In the genomic region with DNA sequence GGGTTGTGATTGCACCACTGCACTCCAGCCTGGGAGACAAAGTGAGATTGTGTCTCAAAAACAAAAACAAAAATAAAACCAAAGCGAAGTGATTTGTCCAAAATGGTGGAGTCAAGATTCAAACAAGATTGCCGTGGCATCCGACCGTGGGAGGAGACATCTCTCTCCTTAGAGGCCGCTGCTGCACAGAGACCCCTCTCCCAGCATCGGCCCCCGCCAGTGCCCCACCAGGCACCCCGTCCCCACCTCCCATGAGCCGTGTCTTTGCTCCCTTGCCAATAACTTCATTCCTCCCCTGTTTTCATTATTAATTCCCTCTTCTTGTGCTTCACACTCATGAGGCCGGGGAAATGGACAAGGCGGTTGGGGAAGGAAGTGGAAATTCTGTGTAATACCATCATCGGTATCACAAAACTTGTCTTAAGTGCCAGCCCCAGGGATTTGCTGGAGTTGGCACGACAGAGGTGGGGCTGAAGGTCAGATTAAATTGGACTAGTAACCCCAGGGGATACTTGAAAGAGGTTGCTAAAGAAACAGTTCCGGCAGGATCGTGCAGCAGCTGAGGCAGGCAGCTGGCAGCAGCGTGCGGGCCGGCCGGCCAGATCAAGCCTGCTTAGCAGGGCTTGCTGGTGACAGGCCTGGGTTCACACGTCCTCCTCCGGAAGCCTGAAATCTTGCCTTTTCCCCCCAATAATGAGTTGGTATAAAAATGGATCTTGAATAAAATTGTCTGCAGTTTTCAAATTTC, we compare ENCODE assay signal across 18 cellular contexts.
DNase-seq lines count a peak whose midpoint lies in the region; ATAC-seq and TF ChIP-seq lines count a peak whose summit lies in the region.
"Had no signal": no experiment of that assay in that cellular context is flagged by ENCODE, and none has a peak within 500 bp of the region (broad histone marks: within the 10 kb centered on the region; RNA-seq: fewer than 3 reads in every experiment).

No MANE protein-coding gene starts in this region.

- no peak overlapping the region for H3K27ac ChIP-seq in SJCRH30
- H3K27ac ChIP-seq: esophagus muscularis mucosa, skin epidermis had no signal

- TF ChIP-seq POLR2A in erythroblast (IDR thresholded peaks at IDR 0.05; ENCODE audit: low read length): no peak

- intact Hi-C loops in Right ventricle myocardium superior (cut with DNase I) (no loop called here), cardiac septum (cut with DNase I) (no loop called here)

- H3K4me1 ChIP-seq in SJCRH30: peaks cover 11% of the 10 kb centered on the region

- ATAC-seq in Right ventricle myocardium superior (ENCODE audit: poor library complexity) (peak; percentile 60), left lobe of liver (peak; percentile 84), GM21367 (IDR thresholded peaks at IDR 0.05; ENCODE audit: unreplicated experiment) (no peak), HG02610 (IDR thresholded peaks at IDR 0.05; ENCODE audit: unreplicated experiment) (no peak)
- ATAC-seq: activated CD8-positive, alpha-beta T cell treated with anti-CD3 and anti-CD28 coated beads, Interleukin-2, amount 10 ng/mL, durations not matched to agents 7 days and 5 days; naive thymus-derived CD4-positive, alpha-beta T cell; stimulated activated naive B cell treated with anti-CD40 and anti-IgM and Interleukin-4, amounts not matched to agents 10 μg/mL and 1 μg/mL and 100 μg/mL, for 72 hours had no signal

- no peaks in the 10 kb centered on the region for H3K27me3 ChIP-seq in SJCRH30
- H3K27me3 ChIP-seq: esophagus muscularis mucosa had no signal

- H3K4me3 ChIP-seq in SJCRH30: no peak overlapping the region
- H3K4me3 ChIP-seq: esophagus muscularis mucosa, skin epidermis had no signal

- H3K36me3 ChIP-seq in SJCRH30: no peaks in the 10 kb centered on the region
- H3K36me3 ChIP-seq: esophagus muscularis mucosa had no signal

- H3K9me3 ChIP-seq in SJCRH30 (replicated peaks): no peaks in the 10 kb centered on the region
- H3K9me3 ChIP-seq: esophagus muscularis mucosa had no signal

- peak; percentile 47 for DNase-seq in Right ventricle myocardium superior
- DNase-seq in cardiac septum (ENCODE audit: low spot score): no peak
- peak; percentile 42 to 58 for DNase-seq in SJCRH30
- DNase-seq in left lobe of liver (ENCODE audit: low spot score): no peak
- DNase-seq in NCI-H1048 (lab: John Stamatoyannopoulos, UW): no peak
- no peak for DNase-seq in erythroblast (lab: John Stamatoyannopoulos, UW)
- DNase-seq: ACHN; activated CD8-positive, alpha-beta T cell treated with anti-CD3 and anti-CD28 coated beads, Interleukin-2, amount 10 ng/mL, durations not matched to agents 7 days and 5 days; DMS53; HCEC 1CT; naive thymus-derived CD4-positive, alpha-beta T cell; NCI-H1694; NK-92 treated with Interleukin-12 subunit alpha and Interleukin-12 subunit beta, amount 100 ng/mL, for 24 hours; stimulated activated naive B cell treated with anti-CD40 and anti-IgM and Interleukin-4, amounts not matched to agents 10 μg/mL and 1 μg/mL and 100 μg/mL, for 72 hours had no signal

Comparison
In these comparisons a context has a peak if more than half of its experiments do, and no peak if none do; other contexts are left out.
1. DNase-seq: peak in Right ventricle myocardium superior (single experiment) and SJCRH30 (2 of 2); none in cardiac septum (single experiment), left lobe of liver (single experiment), NCI-H1048 (single experiment) and erythroblast (0 of 2).
2. ATAC-seq: peak in Right ventricle myocardium superior (single experiment) and left lobe of liver (single experiment); none in GM21367 (single experiment) and HG02610 (single experiment).